ENCODE assay signal across 19 cellular contexts in genomic region chr1:167915528-167916102, GRCh38. TPM values are rescaled to one million over a fixed set of nuclear protein-coding genes. Genes with fewer than 3 reads are reported as not detected.
DNase-seq lines count a peak whose midpoint lies in the region; ATAC-seq, FAIRE-seq and TF ChIP-seq lines count a peak whose summit lies in the region.
"Had no signal": no experiment of that assay in that cellular context is flagged by ENCODE, and none has a peak within 500 bp of the region (broad histone marks: within the 10 kb centered on the region; RNA-seq: fewer than 3 reads in every experiment).

No MANE protein-coding gene starts in this region.

- BruUV-seq in HepG2 (replicated peaks; lab: Mats Ljungman, UMichigan) = no TSS peak

- H3K9ac ChIP-seq in HepG2 (ENCODE audit: insufficient read depth, low read depth, low read length) = no peak overlapping the region

- peak overlapping the region; percentile 35 for H3K27ac ChIP-seq in HepG2 (ENCODE audit: extremely low read length, insufficient read depth, low read length)
- H3K27ac ChIP-seq in stomach = peak overlapping the region; percentile 44 to 84 (median 56)
- H3K27ac ChIP-seq in esophagus squamous epithelium = no peak overlapping the region

- H3K27me3 Mint-ChIP-seq in activated CD4-positive, alpha-beta T cell treated with anti-CD3 and anti-CD28 coated beads, Interleukin-2, amount 10 ng/mL, durations not matched to agents 24 days and 14 days = no peaks in the 10 kb centered on the region
- H3K27me3 Mint-ChIP-seq in activated CD4-positive, alpha-beta T cell treated with anti-CD3 and anti-CD28 coated beads, Interleukin-2, amount 10 ng/mL, durations not matched to agents 7 days and 5 days = peaks cover 6% of the 10 kb centered on the region
- no peaks in the 10 kb centered on the region for H3K27me3 Mint-ChIP-seq in central memory CD8-positive, alpha-beta T cell
- H3K27me3 Mint-ChIP-seq: CD4-positive, alpha-beta memory T cell had no signal

- no peaks in the 10 kb centered on the region for H3K9me3 ChIP-seq in HepG2 (ENCODE audit: low read length)
- H3K9me3 ChIP-seq in stomach = no peaks in the 10 kb centered on the region
- no peaks in the 10 kb centered on the region for H3K9me3 ChIP-seq in BE2C
- H3K9me3 ChIP-seq in esophagus squamous epithelium = no peaks in the 10 kb centered on the region

- TF ChIP-seq EP300 in HepG2 (IDR thresholded peaks at IDR 0.05; ENCODE audit: low read depth in 2 of 2, low read length in 2 of 2) (no peak), HepG2 (CRISPR knock-in tag; IDR thresholded peaks at IDR 0.05; ENCODE audit: borderline replicate concordance) (no peak), stomach (IDR thresholded peaks at IDR 0.05) (no peak)

- no peak overlapping the region for H2AFZ ChIP-seq in HepG2 (ENCODE audit: low read length)

- H3K27me3 ChIP-seq in HepG2 (ENCODE audit: control insufficient read depth in 1 of 2, insufficient read depth in 2 of 2, low read length in 2 of 2) (no peaks in the 10 kb centered on the region), stomach (no peaks in the 10 kb centered on the region), BE2C (no peaks in the 10 kb centered on the region), esophagus squamous epithelium (no peaks in the 10 kb centered on the region)

- H3K4me3 Mint-ChIP-seq in activated CD4-positive, alpha-beta T cell treated with anti-CD3 and anti-CD28 coated beads, Interleukin-2, amount 10 ng/mL, durations not matched to agents 24 days and 14 days = no peak overlapping the region
- no peak overlapping the region for H3K4me3 Mint-ChIP-seq in activated CD4-positive, alpha-beta T cell treated with anti-CD3 and anti-CD28 coated beads, Interleukin-2, amount 10 ng/mL, durations not matched to agents 7 days and 5 days
- no peak overlapping the region for H3K4me3 Mint-ChIP-seq in central memory CD8-positive, alpha-beta T cell
- H3K4me3 Mint-ChIP-seq: CD4-positive, alpha-beta memory T cell; HFFc6 had no signal

- TF ChIP-seq RAD21 in HepG2 (CRISPR knock-in tag; IDR thresholded peaks at IDR 0.05) = no peak

- H3K36me3 ChIP-seq in HepG2 (replicated peaks in 1 of 2; ENCODE audit: control insufficient read depth in 1 of 2, insufficient read depth in 2 of 2, low read length in 2 of 2) = no peaks in the 10 kb centered on the region; a peak in 1 of 5 replicates
- H3K36me3 ChIP-seq in stomach = peaks cover 0 to 44% (median 41%) of the 10 kb centered on the region in 4 donors
- H3K36me3 ChIP-seq in BE2C = no peaks in the 10 kb centered on the region; the same call in none of the 2 replicates
- H3K36me3 ChIP-seq in esophagus squamous epithelium = peaks cover 0 to 42% (median 0%) of the 10 kb centered on the region in 3 donors

- ATAC-seq in central memory CD8-positive, alpha-beta T cell (replicated peaks; ENCODE audit: extremely low read depth, poor library complexity, severe bottlenecking) = no peak
- ATAC-seq in HepG2 = no peak

- no peaks in the 10 kb centered on the region for H3K79me2 ChIP-seq in HepG2 (ENCODE audit: insufficient read depth, low read length)

- no peak overlapping the region for H3K27ac Mint-ChIP-seq in activated CD4-positive, alpha-beta T cell treated with anti-CD3 and anti-CD28 coated beads, Interleukin-2, amount 10 ng/mL, durations not matched to agents 24 days and 14 days
- no peak overlapping the region for H3K27ac Mint-ChIP-seq in activated CD4-positive, alpha-beta T cell treated with anti-CD3 and anti-CD28 coated beads, Interleukin-2, amount 10 ng/mL, durations not matched to agents 7 days and 5 days
- peak overlapping the region; percentile 56 for H3K27ac Mint-ChIP-seq in central memory CD8-positive, alpha-beta T cell (ENCODE audit: low read depth)
- H3K27ac Mint-ChIP-seq: HFFc6 had no signal

- no peak for TF ChIP-seq CTCF in HepG2 (CRISPR knock-in tag; IDR thresholded peaks at IDR 0.05)
- no peak for TF ChIP-seq CTCF in stomach (IDR thresholded peaks at IDR 0.05)
- no peak for TF ChIP-seq CTCF in BE2C (IDR thresholded peaks at IDR 0.05; ENCODE audit: low read depth, low read length)
- no peak for TF ChIP-seq CTCF in esophagus squamous epithelium (IDR thresholded peaks at IDR 0.05)

- no peaks in the 10 kb centered on the region for H4K20me1 ChIP-seq in HepG2 (ENCODE audit: insufficient read depth, low read length)

- CTCF ChIA-PET in activated CD4-positive, alpha-beta T cell treated with anti-CD3 and anti-CD28 coated beads, Interleukin-2, amount 10 ng/mL, durations not matched to agents 7 days and 5 days (lab: Charles Lee) = interaction anchor here (1.1 kb wide), 1 partner anchor 12 kb away, joined by 4 read pairs; no protein-coding TSS in a partner anchor
- CTCF ChIA-PET in HepG2 (lab: Yijun Ruan, JAX; ENCODE audit: low intra/inter-chr PET ratio, low total read pairs) = no interaction called here

- peaks cover 10% of the 10 kb centered on the region for H3K36me3 Mint-ChIP-seq in activated CD4-positive, alpha-beta T cell treated with anti-CD3 and anti-CD28 coated beads, Interleukin-2, amount 10 ng/mL, durations not matched to agents 24 days and 14 days (ENCODE audit: low read depth)
- H3K36me3 Mint-ChIP-seq in activated CD4-positive, alpha-beta T cell treated with anti-CD3 and anti-CD28 coated beads, Interleukin-2, amount 10 ng/mL, durations not matched to agents 7 days and 5 days (ENCODE audit: low read depth) = peaks cover 10% of the 10 kb centered on the region
- H3K36me3 Mint-ChIP-seq in central memory CD8-positive, alpha-beta T cell (ENCODE audit: insufficient read depth) = peaks cover 21% of the 10 kb centered on the region

- in situ Hi-C loops in HepG2 (cut with HindIII; ENCODE audit: extremely low pct_ligation_motif_present, low pct_unique_long_range_greater_than_20kb) = no loop called here

- 81% methylated on average over 10 of the region's 10 CpGs for WGBS in HepG2 (ENCODE audit: low lambda C conversion rate)
- WGBS in stomach, 5 donors = 37 to 76% (median 58%) methylated on average over 10 of the region's 10 CpGs
- 94 to 98% methylated on average over 10 of the region's 10 CpGs for WGBS in esophagus squamous epithelium, 2 donors

- POLR2A ChIA-PET in activated CD4-positive, alpha-beta T cell treated with anti-CD3 and anti-CD28 coated beads, Interleukin-2, amount 10 ng/mL, durations not matched to agents 7 days and 5 days (lab: Charles Lee) = interaction anchor here (0.6 kb wide), 1 partner anchor 347 kb away, joined by 3 read pairs; no protein-coding TSS in a partner anchor
- POLR2A ChIA-PET in HepG2 (lab: Yijun Ruan, JAX) = interaction anchor here (1.9 to 2.5 kb wide), 2 partner anchors 11 to 12 kb away, joined by 12 to 15 read pairs; no protein-coding TSS in a partner anchor

- H3K4me1 Mint-ChIP-seq in activated CD4-positive, alpha-beta T cell treated with anti-CD3 and anti-CD28 coated beads, Interleukin-2, amount 10 ng/mL, durations not matched to agents 24 days and 14 days = peaks cover 2% of the 10 kb centered on the region
- no peaks in the 10 kb centered on the region for H3K4me1 Mint-ChIP-seq in activated CD4-positive, alpha-beta T cell treated with anti-CD3 and anti-CD28 coated beads, Interleukin-2, amount 10 ng/mL, durations not matched to agents 7 days and 5 days
- H3K4me1 Mint-ChIP-seq in central memory CD8-positive, alpha-beta T cell = no peaks in the 10 kb centered on the region
- H3K4me1 Mint-ChIP-seq: CD4-positive, alpha-beta memory T cell had no signal

- H3K4me2 ChIP-seq in HepG2 (ENCODE audit: low read depth, low read length) = no peak overlapping the region

- TF ChIP-seq POLR2A in HepG2 (IDR thresholded peaks at IDR 0.05; ENCODE audit: insufficient read depth in 1 of 2, low read depth in 2 of 2, low read length in 2 of 2) (no peak), stomach (IDR thresholded peaks at IDR 0.05) (no peak), esophagus squamous epithelium (IDR thresholded peaks at IDR 0.05) (no peak)

- no peaks in the 10 kb centered on the region for H3K9me3 Mint-ChIP-seq in activated CD4-positive, alpha-beta T cell treated with anti-CD3 and anti-CD28 coated beads, Interleukin-2, amount 10 ng/mL, durations not matched to agents 24 days and 14 days
- H3K9me3 Mint-ChIP-seq in activated CD4-positive, alpha-beta T cell treated with anti-CD3 and anti-CD28 coated beads, Interleukin-2, amount 10 ng/mL, durations not matched to agents 7 days and 5 days = peaks cover 2% of the 10 kb centered on the region
- H3K9me3 Mint-ChIP-seq in central memory CD8-positive, alpha-beta T cell = no peaks in the 10 kb centered on the region
- H3K9me3 Mint-ChIP-seq: HFFc6 had no signal

- FAIRE-seq in HepG2 (lab: Jason Lieb, UNC) = no peak
- FAIRE-seq: GM12892, H1, HTR-8/SVneo had no signal

- H3K4me3 ChIP-seq in HepG2 (replicated peaks in 1 of 3; ENCODE audit: insufficient read depth in 1 of 3, low read depth in 2 of 3, low read length in 3 of 3) (no peak overlapping the region), stomach (no peak overlapping the region), BE2C (ENCODE audit: low read depth, low read length) (no peak overlapping the region), esophagus squamous epithelium (no peak overlapping the region)

- intact Hi-C loops in activated CD4-positive, alpha-beta T cell treated with anti-CD3 and anti-CD28 coated beads, Interleukin-2, amount 10 ng/mL, durations not matched to agents 24 days and 14 days (cut with micrococcal nuclease) = no loop called here
- intact Hi-C loops in HepG2 (cut with micrococcal nuclease; ENCODE audit: unreplicated experiment) (no loop called here), stomach (cut with DNase I; ENCODE audit: low total_unique reads) (no loop called here), esophagus squamous epithelium (cut with DNase I) (no loop called here)

- peak; percentile 40 for DNase-seq in activated CD4-positive, alpha-beta T cell treated with anti-CD3 and anti-CD28 coated beads, Interleukin-2, amount 10 ng/mL, durations not matched to agents 24 days and 14 days
- DNase-seq in activated CD4-positive, alpha-beta T cell treated with anti-CD3 and anti-CD28 coated beads, Interleukin-2, amount 10 ng/mL, durations not matched to agents 7 days and 5 days = no peak
- no peak for DNase-seq in central memory CD8-positive, alpha-beta T cell (ENCODE audit: low spot score in 2 of 2)
- DNase-seq in HepG2 (ENCODE audit: low spot score) = no peak
- peak; percentile 78 for DNase-seq in stomach
- no peak for DNase-seq in BE2C
- DNase-seq in NCI-H187 treated with DMSO at 0.1 percent for 48 hours (lab: John Stamatoyannopoulos, UW) = no peak
- no peak for DNase-seq in esophagus squamous epithelium (lab: John Stamatoyannopoulos, UW)
- DNase-seq: 8988T; AML-193; C1 segment of cervical spinal cord; CD4-positive, alpha-beta memory T cell; DND-41; GDM1; HCEC 1CT; HFFc6 had no signal

- peaks cover 49% of the 10 kb centered on the region for H3K4me1 ChIP-seq in HepG2 (ENCODE audit: insufficient read depth, low read length)
- peaks cover 14 to 83% (median 53%) of the 10 kb centered on the region in 4 donors for H3K4me1 ChIP-seq in stomach
- H3K4me1 ChIP-seq in BE2C = peaks cover 3% of the 10 kb centered on the region; the same call in 1 of the 2 replicates
- peaks cover 0 to 5% (median 4%) of the 10 kb centered on the region in 3 donors for H3K4me1 ChIP-seq in esophagus squamous epithelium

RNA-seq across cellular contexts. Expression of gene ADCY10, which starts 1.7 kb away (rescaled TPM):
- total RNA-seq in activated CD4-positive, alpha-beta T cell treated with anti-CD3 and anti-CD28 coated beads, Interleukin-2, amount 10 ng/mL, durations not matched to agents 24 days and 14 days = 0.09 and 0.19 TPM in 2 replicates
- total RNA-seq in activated CD4-positive, alpha-beta T cell treated with anti-CD3 and anti-CD28 coated beads, Interleukin-2, amount 10 ng/mL, durations not matched to agents 7 days and 5 days = under 1 TPM in 1 of 2 experiments, not detected in 1; 0.15 TPM
- total RNA-seq in HepG2 (2016; rRNA removed; fragmentation: Illumina TruSeq; extraction: Trizol) (0.02 and 0.03 TPM in 2 replicates), stomach (not detected), esophagus squamous epithelium (not detected)
- under 0.01 TPM in 1 of 2 replicates, not detected in the other for total RNA-seq in HepG2 (2016; cell fraction: cytosol; rRNA removed; fragmentation: Illumina TruSeq; extraction: Trizol; ENCODE audit: low read depth)
- total RNA-seq in HepG2 (2016; cell fraction: insoluble cytoplasmic fraction; rRNA removed; fragmentation: Illumina TruSeq; extraction: Trizol) = 0.06 TPM in 1 of 2 replicates, not detected in the other
- not detected in 2 replicates for total RNA-seq in HepG2 (2016; cell fraction: membrane; rRNA removed; fragmentation: Illumina TruSeq; extraction: Trizol)
- total RNA-seq in HepG2 (2016; cell fraction: nucleus; rRNA removed; fragmentation: Illumina TruSeq; extraction: Trizol) = 0.06 TPM in 1 of 2 replicates, not detected in the other
- polyA plus RNA-seq in HepG2 (2011; rRNA removed) (0.03 TPM in 1 of 2 replicates, not detected in the other), stomach (under 1 TPM in 1 of 3 donors, not detected in 2; 0.60 TPM)
- 0.04 and 0.17 TPM in 2 replicates for polyA plus RNA-seq in HepG2 (2011; cell fraction: cytosol; rRNA removed)
- polyA plus RNA-seq in HepG2 (2011; cell fraction: nucleus; rRNA removed) = 0.12 TPM in 1 of 2 replicates, not detected in the other
- 0.05 TPM in 1 of 2 replicates, not detected in the other for polyA plus RNA-seq in HepG2 (2012)
- polyA plus RNA-seq in HepG2 (2016; cell fraction: cytosol; fragmentation: Illumina TruSeq; extraction: Trizol; ENCODE audit: low read depth) = not detected in 2 replicates
- polyA plus RNA-seq in HepG2 (2016; cell fraction: insoluble cytoplasmic fraction; fragmentation: Illumina TruSeq; extraction: Trizol; ENCODE audit: low read depth) = not detected in 2 replicates
- not detected in 2 replicates for polyA plus RNA-seq in HepG2 (2016; cell fraction: membrane; fragmentation: Illumina TruSeq; extraction: Trizol; ENCODE audit: low read depth)
- polyA plus RNA-seq in HepG2 (2016; cell fraction: nucleus; fragmentation: Illumina TruSeq; extraction: Trizol; ENCODE audit: insufficient read depth, low read depth) = not detected in 2 replicates
- 0.05 TPM in 1 of 2 replicates, not detected in the other for polyA minus RNA-seq in HepG2 (2011; rRNA and poly(A)+ RNA removed; ENCODE audit: low replicate concordance)
- not detected in 2 replicates for polyA minus RNA-seq in HepG2 (2011; cell fraction: cytosol; rRNA and poly(A)+ RNA removed)
- polyA minus RNA-seq in HepG2 (2011; cell fraction: nucleus; rRNA and poly(A)+ RNA removed) = 0.12 and 0.13 TPM in 2 replicates
- 0.48 TPM for polyA plus RNA-seq in BE2C (2012; ENCODE audit: insufficient read depth, insufficient read length, low read depth)
- total RNA-seq: H1 had no signal
- polyA plus RNA-seq: CD4-positive, alpha-beta memory T cell had no signal

RNA-seq across cellular contexts. Expression of gene DCAF6, which starts 20.9 kb away (rescaled TPM):
- 20.6 and 24.1 TPM in 2 replicates for total RNA-seq in activated CD4-positive, alpha-beta T cell treated with anti-CD3 and anti-CD28 coated beads, Interleukin-2, amount 10 ng/mL, durations not matched to agents 24 days and 14 days
- total RNA-seq in activated CD4-positive, alpha-beta T cell treated with anti-CD3 and anti-CD28 coated beads, Interleukin-2, amount 10 ng/mL, durations not matched to agents 7 days and 5 days = 10 to 100 TPM; 21.9 to 24.6 TPM
- total RNA-seq in HepG2 (2016; rRNA removed; fragmentation: Illumina TruSeq; extraction: Trizol) = 24.7 and 26.9 TPM in 2 replicates
- 19.2 and 19.8 TPM in 2 replicates for total RNA-seq in HepG2 (2016; cell fraction: cytosol; rRNA removed; fragmentation: Illumina TruSeq; extraction: Trizol; ENCODE audit: low read depth)
- total RNA-seq in HepG2 (2016; cell fraction: insoluble cytoplasmic fraction; rRNA removed; fragmentation: Illumina TruSeq; extraction: Trizol) = 24.4 and 26.6 TPM in 2 replicates
- 30.2 and 31.2 TPM in 2 replicates for total RNA-seq in HepG2 (2016; cell fraction: membrane; rRNA removed; fragmentation: Illumina TruSeq; extraction: Trizol)
- 35.5 and 41.2 TPM in 2 replicates for total RNA-seq in HepG2 (2016; cell fraction: nucleus; rRNA removed; fragmentation: Illumina TruSeq; extraction: Trizol)
- 29.8 and 33.7 TPM in 2 replicates for polyA plus RNA-seq in HepG2 (2011; rRNA removed)
- polyA plus RNA-seq in HepG2 (2011; cell fraction: cytosol; rRNA removed) = 18.7 and 31.3 TPM in 2 replicates
- polyA plus RNA-seq in HepG2 (2011; cell fraction: nucleus; rRNA removed) = 24.6 and 25.9 TPM in 2 replicates
- 17.8 and 22.4 TPM in 2 replicates for polyA plus RNA-seq in HepG2 (2012)
- 7.0 and 7.9 TPM in 2 replicates for polyA plus RNA-seq in HepG2 (2016; cell fraction: cytosol; fragmentation: Illumina TruSeq; extraction: Trizol; ENCODE audit: low read depth)
- polyA plus RNA-seq in HepG2 (2016; cell fraction: insoluble cytoplasmic fraction; fragmentation: Illumina TruSeq; extraction: Trizol; ENCODE audit: low read depth) = 26.4 and 26.6 TPM in 2 replicates
- polyA plus RNA-seq in HepG2 (2016; cell fraction: membrane; fragmentation: Illumina TruSeq; extraction: Trizol; ENCODE audit: low read depth) = 18.2 and 18.5 TPM in 2 replicates
- polyA plus RNA-seq in HepG2 (2016; cell fraction: nucleus; fragmentation: Illumina TruSeq; extraction: Trizol; ENCODE audit: insufficient read depth, low read depth) = 30.5 and 31.0 TPM in 2 replicates
- 20.4 and 41.0 TPM in 2 replicates for polyA minus RNA-seq in HepG2 (2011; rRNA and poly(A)+ RNA removed; ENCODE audit: low replicate concordance)
- 19.0 and 23.2 TPM in 2 replicates for polyA minus RNA-seq in HepG2 (2011; cell fraction: cytosol; rRNA and poly(A)+ RNA removed)
- 115 and 116 TPM in 2 replicates for polyA minus RNA-seq in HepG2 (2011; cell fraction: nucleus; rRNA and poly(A)+ RNA removed)
- total RNA-seq in stomach = 100 to 1,000 TPM in 3 of 5 donors, 10 to 100 TPM in 2; 57.8 to 124 (median 112) TPM
- polyA plus RNA-seq in stomach = 10 to 100 TPM; 39.3 to 51.9 (median 51.9) TPM
- 66.2 TPM for polyA plus RNA-seq in BE2C (2012; ENCODE audit: insufficient read depth, insufficient read length, low read depth)
- total RNA-seq in esophagus squamous epithelium = 10 to 100 TPM; 20.1 to 65.8 (median 44.5) TPM

RNA-seq across cellular contexts. Expression of gene MPC2, which starts 21.3 kb away (rescaled TPM):
- total RNA-seq in activated CD4-positive, alpha-beta T cell treated with anti-CD3 and anti-CD28 coated beads, Interleukin-2, amount 10 ng/mL, durations not matched to agents 24 days and 14 days = 32.2 and 38.9 TPM in 2 replicates
- total RNA-seq in activated CD4-positive, alpha-beta T cell treated with anti-CD3 and anti-CD28 coated beads, Interleukin-2, amount 10 ng/mL, durations not matched to agents 7 days and 5 days = 10 to 100 TPM; 51.9 to 53.0 TPM
- total RNA-seq in HepG2 (2016; rRNA removed; fragmentation: Illumina TruSeq; extraction: Trizol) (136 and 167 TPM in 2 replicates), stomach (10 to 100 TPM; 47.2 to 68.1 (median 54.9) TPM), esophagus squamous epithelium (10 to 100 TPM; 13.2 to 62.7 (median 27.4) TPM)
- 55.7 and 74.9 TPM in 2 replicates for total RNA-seq in HepG2 (2016; cell fraction: cytosol; rRNA removed; fragmentation: Illumina TruSeq; extraction: Trizol; ENCODE audit: low read depth)
- 135 and 177 TPM in 2 replicates for total RNA-seq in HepG2 (2016; cell fraction: insoluble cytoplasmic fraction; rRNA removed; fragmentation: Illumina TruSeq; extraction: Trizol)
- 99.6 and 124 TPM in 2 replicates for total RNA-seq in HepG2 (2016; cell fraction: membrane; rRNA removed; fragmentation: Illumina TruSeq; extraction: Trizol)
- 59.5 and 60.1 TPM in 2 replicates for total RNA-seq in HepG2 (2016; cell fraction: nucleus; rRNA removed; fragmentation: Illumina TruSeq; extraction: Trizol)
- polyA plus RNA-seq in HepG2 (2011; rRNA removed) (30.6 and 38.8 TPM in 2 replicates), stomach (100 to 1,000 TPM; 174 to 271 (median 201) TPM)
- 20.0 and 25.7 TPM in 2 replicates for polyA plus RNA-seq in HepG2 (2011; cell fraction: cytosol; rRNA removed)
- 4.9 and 6.2 TPM in 2 replicates for polyA plus RNA-seq in HepG2 (2011; cell fraction: nucleus; rRNA removed)
- 44.9 and 69.4 TPM in 2 replicates for polyA plus RNA-seq in HepG2 (2012)
- polyA plus RNA-seq in HepG2 (2016; cell fraction: cytosol; fragmentation: Illumina TruSeq; extraction: Trizol; ENCODE audit: low read depth) = 87.5 and 128 TPM in 2 replicates
- 185 and 198 TPM in 2 replicates for polyA plus RNA-seq in HepG2 (2016; cell fraction: insoluble cytoplasmic fraction; fragmentation: Illumina TruSeq; extraction: Trizol; ENCODE audit: low read depth)
- 103 and 146 TPM in 2 replicates for polyA plus RNA-seq in HepG2 (2016; cell fraction: membrane; fragmentation: Illumina TruSeq; extraction: Trizol; ENCODE audit: low read depth)
- 116 and 120 TPM in 2 replicates for polyA plus RNA-seq in HepG2 (2016; cell fraction: nucleus; fragmentation: Illumina TruSeq; extraction: Trizol; ENCODE audit: insufficient read depth, low read depth)
- polyA minus RNA-seq in HepG2 (2011; rRNA and poly(A)+ RNA removed; ENCODE audit: low replicate concordance) = 6.2 and 10.8 TPM in 2 replicates
- 11.6 and 17.2 TPM in 2 replicates for polyA minus RNA-seq in HepG2 (2011; cell fraction: cytosol; rRNA and poly(A)+ RNA removed)
- polyA minus RNA-seq in HepG2 (2011; cell fraction: nucleus; rRNA and poly(A)+ RNA removed) = 10.8 and 11.7 TPM in 2 replicates
- 20.8 TPM for polyA plus RNA-seq in BE2C (2012; ENCODE audit: insufficient read depth, insufficient read length, low read depth)

Comparison
In these comparisons a context has a peak if more than half of its experiments do, and no peak if none do; other contexts are left out.
1. DNase-seq: peak in activated CD4-positive, alpha-beta T cell treated with anti-CD3 and anti-CD28 coated beads, Interleukin-2, amount 10 ng/mL, durations not matched to agents 24 days and 14 days (single experiment) and stomach (single experiment); none in activated CD4-positive, alpha-beta T cell treated with anti-CD3 and anti-CD28 coated beads, Interleukin-2, amount 10 ng/mL, durations not matched to agents 7 days and 5 days (single experiment), central memory CD8-positive, alpha-beta T cell (0 of 2), HepG2 (single experiment), BE2C (single experiment), NCI-H187 treated with DMSO at 0.1 percent for 48 hours (single experiment) and esophagus squamous epithelium (single experiment).
2. H3K27ac ChIP-seq: peak in HepG2 (single experiment) and stomach (5 of 5); none in esophagus squamous epithelium (0 of 4).